Comparison of ENCODE assay signal across 16 cellular contexts in genomic region chr15:85112997-85113396, GRCh38.
"Had no signal": no experiment of that assay in that cellular context is flagged by ENCODE, and none has a peak within 500 bp of the region (broad histone marks: within the 10 kb centered on the region; RNA-seq: fewer than 3 reads in every experiment).

No MANE protein-coding gene starts in this region.

- H3K9me3 Mint-ChIP-seq: activated CD4-positive, alpha-beta memory T cell treated with anti-CD3 and anti-CD28 coated beads, Interleukin-2, amount 10 ng/mL, durations not matched to agents 7 days and 5 days; activated T-cell treated with anti-CD3 and anti-CD28 coated beads, Interleukin-2, amount 50 U/mL, for 24 hours; endodermal cell; nephron progenitor cell; stimulated activated naive CD8-positive, alpha-beta T cell treated with anti-CD3 and anti-CD28 coated beads, Interleukin-15, amount 100 ng/mL, for 72 hours had no signal

- DNase-seq: activated CD4-positive, alpha-beta memory T cell treated with anti-CD3 and anti-CD28 coated beads, Interleukin-2, amount 10 ng/mL, durations not matched to agents 7 days and 5 days; activated CD4-positive, alpha-beta T cell treated with anti-CD3 and anti-CD28 coated beads for 4 hours; activated gamma-delta T cell treated with Interleukin-2 at 50 U/mL for 16 hours; activated T-cell treated with anti-CD3 and anti-CD28 coated beads, Interleukin-2, amount 50 U/mL, for 24 hours; amniotic stem cell; brain microvascular endothelial cell; cerebellar nuclear complex; dermis blood vessel endothelial cell; endodermal cell; kidney glomerular epithelial cell; nephron progenitor cell; sigmoid colon; spleen; stimulated activated naive CD8-positive, alpha-beta T cell treated with anti-CD3 and anti-CD28 coated beads, Interleukin-15, amount 100 ng/mL, for 72 hours; T-helper 2 cell had no signal

- H3K4me3 Mint-ChIP-seq: activated CD4-positive, alpha-beta memory T cell treated with anti-CD3 and anti-CD28 coated beads, Interleukin-2, amount 10 ng/mL, durations not matched to agents 7 days and 5 days; activated naive CD8-positive, alpha-beta T cell; activated T-cell treated with anti-CD3 and anti-CD28 coated beads, Interleukin-2, amount 50 U/mL, for 24 hours; endodermal cell; nephron progenitor cell; stimulated activated naive CD8-positive, alpha-beta T cell treated with anti-CD3 and anti-CD28 coated beads, Interleukin-15, amount 100 ng/mL, for 72 hours had no signal

- H3K27ac ChIP-seq: brain microvascular endothelial cell, sigmoid colon, spleen had no signal

- H3K27me3 Mint-ChIP-seq: activated CD4-positive, alpha-beta memory T cell treated with anti-CD3 and anti-CD28 coated beads, Interleukin-2, amount 10 ng/mL, durations not matched to agents 7 days and 5 days; activated naive CD8-positive, alpha-beta T cell; activated T-cell treated with anti-CD3 and anti-CD28 coated beads, Interleukin-2, amount 50 U/mL, for 24 hours; stimulated activated naive CD8-positive, alpha-beta T cell treated with anti-CD3 and anti-CD28 coated beads, Interleukin-15, amount 100 ng/mL, for 72 hours had no signal

- H3K4me1 Mint-ChIP-seq: activated CD4-positive, alpha-beta memory T cell treated with anti-CD3 and anti-CD28 coated beads, Interleukin-2, amount 10 ng/mL, durations not matched to agents 7 days and 5 days; endodermal cell; nephron progenitor cell had no signal

- H3K27ac Mint-ChIP-seq: activated CD4-positive, alpha-beta memory T cell treated with anti-CD3 and anti-CD28 coated beads, Interleukin-2, amount 10 ng/mL, durations not matched to agents 7 days and 5 days; activated naive CD8-positive, alpha-beta T cell; activated T-cell treated with anti-CD3 and anti-CD28 coated beads, Interleukin-2, amount 50 U/mL, for 24 hours; endodermal cell; nephron progenitor cell had no signal

- ATAC-seq: stimulated activated naive CD8-positive, alpha-beta T cell treated with anti-CD3 and anti-CD28 coated beads, Interleukin-15, amount 100 ng/mL, for 72 hours had no signal
